16 cellular contexts compared by ENCODE assay signal in the genomic region with DNA sequence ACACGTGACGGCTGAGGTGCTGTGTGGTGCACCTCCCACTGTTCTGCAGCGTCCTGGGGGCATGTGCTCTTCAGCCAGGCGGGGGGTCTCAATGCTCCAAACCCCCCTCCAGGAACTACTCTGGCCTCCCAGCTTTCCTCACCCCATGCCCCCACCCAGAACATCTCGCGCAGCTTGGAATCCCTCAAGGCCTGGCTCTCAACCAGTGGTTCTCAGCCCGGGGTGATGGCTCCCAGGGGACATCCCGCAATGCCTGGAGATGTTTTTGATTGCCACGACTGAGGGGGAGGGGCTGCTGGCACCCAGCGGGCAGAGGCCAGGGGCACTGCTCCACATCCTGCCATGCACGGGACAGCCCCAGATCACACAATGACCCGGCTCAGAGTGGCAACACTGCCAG.
A peak's percentile ranks its signal among the peaks of the same experiment; 100 is the strongest.
DNase-seq lines count a peak whose midpoint lies in the region; ATAC-seq and TF ChIP-seq lines count a peak whose summit lies in the region.
"Had no signal": no experiment of that assay in that cellular context is flagged by ENCODE, and none has a peak within 500 bp of the region (broad histone marks: within the 10 kb centered on the region; RNA-seq: fewer than 3 reads in every experiment).

No MANE protein-coding gene starts in this region.

- in situ Hi-C loops in IMR-90 (cut with MboI; ENCODE audit: low sequenced_read_pairs) (no loop called here), ACHN (cut with HindIII; ENCODE audit: low pct_ligation_motif_present, low pct_unique_long_range_greater_than_20kb, low sequenced_read_pairs) (no loop called here)

- H4K5ac ChIP-seq in IMR-90 (ENCODE audit: low read depth, low read length), result no peak overlapping the region

- no peak for ATAC-seq in IMR-90 (ENCODE audit: low read depth)
- no peak for ATAC-seq in GM18520 (IDR thresholded peaks at IDR 0.05; ENCODE audit: unreplicated experiment)
- ATAC-seq: K562 had no signal

- H3K4me1 ChIP-seq in BLaER1, result peaks cover 92% of the 10 kb centered on the region
- no peaks in the 10 kb centered on the region for H3K4me1 ChIP-seq in IMR-90 (ENCODE audit: control insufficient read depth, insufficient read depth, low read length)
- H3K4me1 ChIP-seq in sigmoid colon, result peaks cover 0 to 9% (median 3%) of the 10 kb centered on the region in 4 donors
- H3K4me1 ChIP-seq: HAP-1 had no signal

- H3K9me3 ChIP-seq in BLaER1, result peaks cover 12% of the 10 kb centered on the region; the same call in 1 of the 2 replicates
- no peaks in the 10 kb centered on the region for H3K9me3 ChIP-seq in IMR-90 (ENCODE audit: control insufficient read depth, insufficient read depth, low read length)
- no peaks in the 10 kb centered on the region for H3K9me3 ChIP-seq in sigmoid colon
- H3K9me3 ChIP-seq: HAP-1, SJSA1 had no signal

- no peak overlapping the region for H3K56ac ChIP-seq in IMR-90 (ENCODE audit: extremely low read depth, insufficient read depth, low read length)

- no peaks in the 10 kb centered on the region for H3K36me3 ChIP-seq in BLaER1
- no peaks in the 10 kb centered on the region for H3K36me3 ChIP-seq in IMR-90 (ENCODE audit: control insufficient read depth, insufficient read depth, low read length)
- H3K36me3 ChIP-seq in sigmoid colon, result no peaks in the 10 kb centered on the region
- H3K36me3 ChIP-seq: HAP-1, SJSA1 had no signal

- CTCF ChIA-PET in IMR-90 (lab: Yijun Ruan, JAX), result no interaction called here

- no peak overlapping the region for H2AK5ac ChIP-seq in IMR-90 (ENCODE audit: low read depth, low read length)

- no peak overlapping the region for H2BK120ac ChIP-seq in IMR-90 (ENCODE audit: low read depth, low read length)

- H3K18ac ChIP-seq in IMR-90 (ENCODE audit: low read depth, low read length), result no peak overlapping the region

- H4K8ac ChIP-seq in IMR-90 (ENCODE audit: low read depth in 2 of 2, low read length in 2 of 2), result no peak overlapping the region

- TF ChIP-seq RAD21 in IMR-90 (IDR thresholded peaks at IDR 0.05; ENCODE audit: low read length), result no peak

- dilution Hi-C loops in IMR-90 (cut with HindIII; ENCODE audit: low sequenced_read_pairs, unreplicated experiment), result no loop called here

- POLR2A ChIA-PET in IMR-90 (lab: Charles Lee; ENCODE audit: unreplicated experiment), result no interaction called here

- WGBS in IMR-90 (ENCODE audit: extremely low coverage in 2 of 2, insufficient read length in 1 of 2), 2 experiments, result 87% methylated on average over 4 of the region's 12 CpGs; no CpG with 5 or more reads in 1 of the 2 experiments
- 74 to 80% methylated on average over 12 of the region's 12 CpGs for WGBS in sigmoid colon, 2 donors

- no peak overlapping the region for H3K4ac ChIP-seq in IMR-90 (ENCODE audit: low read depth, low read length)

- no peak overlapping the region for H3K23ac ChIP-seq in IMR-90 (ENCODE audit: low read depth, low read length)

- no peaks in the 10 kb centered on the region for H4K20me1 ChIP-seq in BLaER1
- H4K20me1 ChIP-seq in IMR-90 (ENCODE audit: insufficient read depth, low read length), result no peaks in the 10 kb centered on the region

- intact Hi-C loops in IMR-90 (cut with micrococcal nuclease) (no loop called here), sigmoid colon (cut with DNase I) (no loop called here)

- TF ChIP-seq POLR2A in IMR-90 (IDR thresholded peaks at IDR 0.05; ENCODE audit: low read depth, low read length) (no peak), sigmoid colon (IDR thresholded peaks at IDR 0.05) (no peak)

- BruUV-seq in IMR-90 (replicated peaks; lab: Mats Ljungman, UMichigan), result no TSS peak

- H4K91ac ChIP-seq in IMR-90 (ENCODE audit: insufficient read depth, low read depth, low read length), result no peak overlapping the region

- peak overlapping the region; percentile 19 for H2AK9ac ChIP-seq in IMR-90 (replicated peaks; ENCODE audit: low read depth, low read length, poor library complexity)

- H3K9ac ChIP-seq in BLaER1, result peak overlapping the region; percentile 4; the same call in 1 of the 2 replicates
- H3K9ac ChIP-seq in IMR-90 (ENCODE audit: low read depth, low read length), result no peak overlapping the region

- DNase-seq in IMR-90, result no peak
- DNase-seq in NCI-H526 treated with DMSO at 0.1 percent for 48 hours (lab: John Stamatoyannopoulos, UW), result peak; percentile 47
- DNase-seq in sigmoid colon, result peak; percentile 29
- DNase-seq in ACHN, result no peak
- no peak for DNase-seq in cortex of kidney (lab: John Stamatoyannopoulos, UW)
- DNase-seq: Calu3; CD4-positive, alpha-beta memory T cell; NCI-H1694; NCI-H2107; NCI-H446 treated with DMSO at 0.1 percent for 48 hours; PC-9 had no signal

- H2BK5ac ChIP-seq in IMR-90 (ENCODE audit: low read depth, low read length, poor library complexity, severe bottlenecking), result no peak overlapping the region

- H2AFZ ChIP-seq in IMR-90 (replicated peaks; ENCODE audit: low read length, poor library complexity), result no peak overlapping the region
- H2AFZ ChIP-seq: PC-9 had no signal

- no peak for TF ChIP-seq EP300 in sigmoid colon (IDR thresholded peaks at IDR 0.05)

- H3K79me1 ChIP-seq in IMR-90 (ENCODE audit: low read depth in 1 of 2, low read length in 2 of 2), result no peaks in the 10 kb centered on the region

- H2BK20ac ChIP-seq in IMR-90 (ENCODE audit: low read depth, low read length), result no peak overlapping the region

- H3K4me2 ChIP-seq in BLaER1 (peak overlapping the region; percentile 87), IMR-90 (ENCODE audit: low read depth, low read length) (no peak overlapping the region)
- H3K4me2 ChIP-seq: PC-9 had no signal

- H3K27ac ChIP-seq in BLaER1 (peak overlapping the region; percentile 31; the same call in 1 of the 2 replicates), IMR-90 (ENCODE audit: insufficient read depth, low read length) (no peak overlapping the region), sigmoid colon (no peak overlapping the region)
- H3K27ac ChIP-seq: PC-9, SJSA1 had no signal

- no peak overlapping the region for H3K14ac ChIP-seq in IMR-90 (replicated peaks; ENCODE audit: low read depth, low read length)

- H3K4me3 ChIP-seq in BLaER1 (no peak overlapping the region; the same call in 1 of the 2 replicates), IMR-90 (ENCODE audit: insufficient read depth, low read depth, low read length) (no peak overlapping the region), sigmoid colon (no peak overlapping the region)
- H3K4me3 ChIP-seq: HAP-1, K562, PC-9, SJSA1 had no signal

- H2BK15ac ChIP-seq in IMR-90 (ENCODE audit: low read depth, low read length), result no peak overlapping the region

- no peaks in the 10 kb centered on the region for H3K27me3 ChIP-seq in BLaER1
- no peaks in the 10 kb centered on the region; the same call in 1 of the 2 replicates for H3K27me3 ChIP-seq in IMR-90 (ENCODE audit: control insufficient read depth, insufficient read depth, low read length)
- H3K27me3 ChIP-seq in sigmoid colon, result no peaks in the 10 kb centered on the region
- H3K27me3 ChIP-seq: SJSA1 had no signal

- H3K9me1 ChIP-seq in IMR-90 (ENCODE audit: insufficient read depth, low read length), result no peaks in the 10 kb centered on the region

- TF ChIP-seq CTCF in IMR-90 (conservative IDR thresholded peaks at IDR 0.05; ENCODE audit: low read depth, low read length), result no peak
- TF ChIP-seq CTCF in sigmoid colon (IDR thresholded peaks at IDR 0.05), result no peak

TF ChIP-seq in IMR-90, 13 proteins besides CTCF, POLR2A, EP300 and RAD21:
- TF ChIP-seq FOS (IDR thresholded peaks at IDR 0.05; ENCODE audit: low read depth, low read length), result no peak
- TF ChIP-seq USF2 (IDR thresholded peaks at IDR 0.05; ENCODE audit: low read depth, low read length), result no peak
- TF ChIP-seq, protein P1, sequence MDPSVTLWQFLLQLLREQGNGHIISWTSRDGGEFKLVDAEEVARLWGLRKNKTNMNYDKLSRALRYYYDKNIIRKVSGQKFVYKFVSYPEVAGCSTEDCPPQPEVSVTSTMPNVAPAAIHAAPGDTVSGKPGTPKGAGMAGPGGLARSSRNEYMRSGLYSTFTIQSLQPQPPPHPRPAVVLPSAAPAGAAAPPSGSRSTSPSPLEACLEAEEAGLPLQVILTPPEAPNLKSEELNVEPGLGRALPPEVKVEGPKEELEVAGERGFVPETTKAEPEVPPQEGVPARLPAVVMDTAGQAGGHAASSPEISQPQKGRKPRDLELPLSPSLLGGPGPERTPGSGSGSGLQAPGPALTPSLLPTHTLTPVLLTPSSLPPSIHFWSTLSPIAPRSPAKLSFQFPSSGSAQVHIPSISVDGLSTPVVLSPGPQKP (IDR thresholded peaks at IDR 0.05; ENCODE audit: borderline replicate concordance, low read depth, low read length), result no peak
- TF ChIP-seq BHLHE40 (IDR thresholded peaks at IDR 0.05; ENCODE audit: low read depth, low read length), result no peak
- no peak for TF ChIP-seq CHD1 (IDR thresholded peaks at IDR 0.05; ENCODE audit: low read depth, low read length)

Comparison
In these comparisons a context has a peak if more than half of its experiments do, and no peak if none do; other contexts are left out.
1. DNase-seq: peak in NCI-H526 treated with DMSO at 0.1 percent for 48 hours (single experiment) and sigmoid colon (single experiment); none in IMR-90 (single experiment), ACHN (single experiment) and cortex of kidney (single experiment).